In the genomic region with DNA sequence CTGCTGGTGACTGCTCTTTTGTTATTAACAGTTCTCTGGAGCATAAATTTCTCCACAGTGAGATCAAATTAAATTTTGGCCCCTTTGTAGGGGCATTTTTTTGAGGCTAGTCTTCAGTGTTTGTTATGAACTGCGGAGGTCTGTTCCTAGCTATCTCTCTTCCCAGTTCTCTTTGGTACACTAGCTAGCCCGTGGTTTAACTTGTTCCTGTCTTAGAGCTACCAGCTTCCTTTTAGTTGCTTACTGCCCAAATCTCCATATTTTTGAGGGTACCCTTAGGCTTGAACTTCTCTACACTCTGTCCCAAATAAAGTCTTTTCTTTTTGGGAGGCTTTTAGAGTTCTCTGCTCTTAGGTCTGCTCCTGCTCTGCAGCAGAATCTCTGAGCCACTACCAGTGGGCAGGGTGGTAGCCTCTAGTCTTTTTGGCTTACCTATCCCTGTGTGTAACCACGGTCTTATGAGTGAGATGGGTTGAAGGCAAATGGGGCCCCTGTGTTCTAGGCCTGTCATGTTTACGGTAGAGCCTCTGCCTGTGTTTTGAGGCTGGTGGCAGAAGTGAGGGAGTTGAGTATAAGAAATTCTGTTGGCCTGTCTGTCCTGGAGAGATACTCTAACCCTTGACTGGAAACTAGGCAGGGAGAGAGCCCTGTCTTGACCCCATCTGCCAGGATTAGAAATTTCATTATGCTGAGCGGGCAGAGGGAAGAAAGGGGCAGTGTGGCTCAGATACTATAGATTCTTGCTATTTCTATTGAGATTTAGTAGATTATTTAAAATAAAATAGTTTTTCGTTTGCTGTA, we compare ENCODE assay signal across 23 cellular contexts. TPM values are rescaled to one million over a fixed set of nuclear protein-coding genes. Genes with fewer than 3 reads are reported as not detected.
A peak's percentile ranks its signal among the peaks of the same experiment; 100 is the strongest.
DNase-seq lines count a peak whose midpoint lies in the region; ATAC-seq and TF ChIP-seq lines count a peak whose summit lies in the region.
"Had no signal": no experiment of that assay in that cellular context is flagged by ENCODE, and none has a peak within 500 bp of the region (broad histone marks: within the 10 kb centered on the region; RNA-seq: fewer than 3 reads in every experiment).

No MANE protein-coding gene starts in this region.

- ATAC-seq in stimulated activated naive CD8-positive, alpha-beta T cell treated with anti-CD3 and anti-CD28 coated beads, Interleukin-15, amount 100 ng/mL, for 72 hours: peak; percentile 50
- ATAC-seq: gastrocnemius medialis, left colon had no signal

- H3K27ac ChIP-seq in iPS-20b (ENCODE audit: low read length): no peak overlapping the region
- no peak overlapping the region for H3K27ac ChIP-seq in spleen
- H3K27ac ChIP-seq: epithelial cell of prostate, gastrocnemius medialis, right atrium auricular region, thyroid gland, WERI-Rb-1 had no signal

- no peaks in the 10 kb centered on the region for H3K36me3 ChIP-seq in iPS-20b (ENCODE audit: insufficient read depth, low read depth, low read length)
- H3K36me3 ChIP-seq in spleen: peaks cover 0 to 8% (median 0%) of the 10 kb centered on the region in 6 donors
- H3K36me3 ChIP-seq: gastrocnemius medialis, right atrium auricular region, thyroid gland, WERI-Rb-1 had no signal

- H3K4me3 Mint-ChIP-seq in activated naive CD8-positive, alpha-beta T cell: peak overlapping the region; percentile 30
- no peak overlapping the region for H3K4me3 Mint-ChIP-seq in activated naive CD8-positive, alpha-beta T cell treated with anti-CD3 and anti-CD28 coated beads for 36 hours
- peak overlapping the region in 1 of 2 donors; percentile 23 for H3K4me3 Mint-ChIP-seq in stimulated activated naive CD8-positive, alpha-beta T cell treated with anti-CD3 and anti-CD28 coated beads, Interleukin-15, amount 100 ng/mL, for 72 hours
- H3K4me3 Mint-ChIP-seq: HFFc6 had no signal

- TF ChIP-seq POLR2A in spleen (IDR thresholded peaks at IDR 0.05): no peak

- H3K27me3 Mint-ChIP-seq in activated naive CD8-positive, alpha-beta T cell: no peaks in the 10 kb centered on the region
- no peaks in the 10 kb centered on the region for H3K27me3 Mint-ChIP-seq in activated naive CD8-positive, alpha-beta T cell treated with anti-CD3 and anti-CD28 coated beads for 36 hours
- H3K27me3 Mint-ChIP-seq in stimulated activated naive CD8-positive, alpha-beta T cell treated with anti-CD3 and anti-CD28 coated beads, Interleukin-15, amount 100 ng/mL, for 72 hours: no peaks in the 10 kb centered on the region
- H3K27me3 Mint-ChIP-seq: CD4-positive, CD25-positive, alpha-beta regulatory T cell had no signal

- 80 to 83% (median 82%) methylated on average over 6 of the region's 6 CpGs for WGBS in spleen, 5 donors

- intact Hi-C loops in spleen (cut with DNase I; ENCODE audit: low total_unique reads): no loop called here

- TF ChIP-seq CTCF in spleen (IDR thresholded peaks at IDR 0.05 in 8 of 11, conservative IDR thresholded peaks at IDR 0.05 in 3 of 11): no peak

- peaks cover 82% of the 10 kb centered on the region for H3K4me1 Mint-ChIP-seq in activated naive CD8-positive, alpha-beta T cell (ENCODE audit: low read depth)
- peaks cover 61% of the 10 kb centered on the region for H3K4me1 Mint-ChIP-seq in activated naive CD8-positive, alpha-beta T cell treated with anti-CD3 and anti-CD28 coated beads for 36 hours
- peaks cover 82% of the 10 kb centered on the region for H3K4me1 Mint-ChIP-seq in stimulated activated naive CD8-positive, alpha-beta T cell treated with anti-CD3 and anti-CD28 coated beads, Interleukin-15, amount 100 ng/mL, for 72 hours

- H3K9ac ChIP-seq in iPS-20b (ENCODE audit: low read depth, low read length): 0 out of 2 replicates have a peak overlapping the region, but pooled peaks have one; percentile 24

- H3K4me3 ChIP-seq in iPS-20b (ENCODE audit: low read length): no peak overlapping the region
- no peak overlapping the region for H3K4me3 ChIP-seq in spleen
- H3K4me3 ChIP-seq: gastrocnemius medialis, right atrium auricular region, thyroid gland had no signal

- H3K4me1 ChIP-seq in iPS-20b (ENCODE audit: insufficient read depth, low read length) (peaks cover 24% of the 10 kb centered on the region), spleen (peaks cover 5 to 89% (median 32%) of the 10 kb centered on the region in 6 donors)

- peaks cover 3% of the 10 kb centered on the region for H3K9me3 Mint-ChIP-seq in activated naive CD8-positive, alpha-beta T cell (ENCODE audit: low read depth)
- H3K9me3 Mint-ChIP-seq in activated naive CD8-positive, alpha-beta T cell treated with anti-CD3 and anti-CD28 coated beads for 36 hours: peaks cover 15% of the 10 kb centered on the region
- H3K9me3 Mint-ChIP-seq in stimulated activated naive CD8-positive, alpha-beta T cell treated with anti-CD3 and anti-CD28 coated beads, Interleukin-15, amount 100 ng/mL, for 72 hours: peaks cover 0 to 13% of the 10 kb centered on the region in 2 donors
- H3K9me3 Mint-ChIP-seq: activated T-helper 2 cell treated with anti-CD3 and anti-CD28 coated beads, Interferon-gamma antibody, Interleukin-2, Interleukin-4, amounts not matched to agents 10 μg/mL and 5 μg/mL and 100 μg/mL, durations not matched to agents 14 hours and 24 hours and 36 hours had no signal

- H3K9me3 ChIP-seq in iPS-20b (ENCODE audit: insufficient read depth, low read depth, low read length) (no peaks in the 10 kb centered on the region), spleen (peaks cover 0 to 9% (median 0%) of the 10 kb centered on the region in 8 donors)
- H3K9me3 ChIP-seq: gastrocnemius medialis, right atrium auricular region, thyroid gland had no signal

- no peak for DNase-seq in activated naive CD8-positive, alpha-beta T cell treated with anti-CD3 and anti-CD28 coated beads for 36 hours
- DNase-seq in OCI-M1 (lab: John Stamatoyannopoulos, UW): peak; percentile 27
- DNase-seq in stimulated activated naive CD8-positive, alpha-beta T cell treated with anti-CD3 and anti-CD28 coated beads, Interleukin-15, amount 100 ng/mL, for 72 hours: no peak
- no peak for DNase-seq in NCI-H128 (lab: John Stamatoyannopoulos, UW; ENCODE audit: unreplicated experiment)
- no peak for DNase-seq in NCI-H1694 treated with DMSO at 0.1 percent for 48 hours (lab: John Stamatoyannopoulos, UW)
- DNase-seq in spleen: no peak
- DNase-seq: CD4-positive, CD25-positive, alpha-beta regulatory T cell; gastrocnemius medialis; HFFc6; KBM-7; left colon; midbrain; NCI-H1105; NCI-H510A treated with DMSO at 0.1 percent for 48 hours; nucleus accumbens; stimulated activated CD4-positive, alpha-beta T cell treated with anti-CD3 and anti-CD28 coated beads, Interleukin-15, amount 100 ng/mL, for 24 hours; thyroid gland; WERI-Rb-1 had no signal

- H3K27me3 ChIP-seq in iPS-20b (ENCODE audit: insufficient read depth, low read length) (no peaks in the 10 kb centered on the region), spleen (replicated peaks in 1 of 7) (no peaks in the 10 kb centered on the region)
- H3K27me3 ChIP-seq: gastrocnemius medialis, right atrium auricular region, thyroid gland had no signal

- peaks cover 13% of the 10 kb centered on the region for H3K36me3 Mint-ChIP-seq in activated naive CD8-positive, alpha-beta T cell
- peaks cover 54% of the 10 kb centered on the region for H3K36me3 Mint-ChIP-seq in activated naive CD8-positive, alpha-beta T cell treated with anti-CD3 and anti-CD28 coated beads for 36 hours

- H3K27ac Mint-ChIP-seq in activated naive CD8-positive, alpha-beta T cell: peak overlapping the region; percentile 25
- H3K27ac Mint-ChIP-seq in activated naive CD8-positive, alpha-beta T cell treated with anti-CD3 and anti-CD28 coated beads for 36 hours: no peak overlapping the region
- no peak overlapping the region for H3K27ac Mint-ChIP-seq in stimulated activated naive CD8-positive, alpha-beta T cell treated with anti-CD3 and anti-CD28 coated beads, Interleukin-15, amount 100 ng/mL, for 72 hours
- H3K27ac Mint-ChIP-seq: HFFc6 had no signal

RNA-seq across cellular contexts. Expression of a gene that starts 21.0 kb away (rescaled TPM):
- total RNA-seq in activated naive CD8-positive, alpha-beta T cell treated with anti-CD3 and anti-CD28 coated beads for 36 hours: 10 to 100 TPM; 61.1 to 69.7 TPM
- 100 to 1,000 TPM in 4 of 7 donors, 10 to 100 TPM in 3; 87.2 to 212 (median 116) TPM for total RNA-seq in spleen
- polyA plus RNA-seq in spleen: 10 to 100 TPM; 27.4 to 38.5 (median 29.0) TPM
